Comparison of ENCODE assay signal across 1 cellular context in genomic region chr19:7373862-7374261, GRCh38.
TF ChIP-seq lines count a peak whose summit lies in the region.

No MANE protein-coding gene starts in this region.

TF ChIP-seq in K562, 482 proteins besides CTCF, POLR2A, EP300 and RAD21 (continued from another document):
- TF ChIP-seq SFPQ (IDR thresholded peaks at IDR 0.05; ENCODE audit: low read depth, low read length) (no peak), ZNF3 (CRISPR knock-in tag; IDR thresholded peaks at IDR 0.05) (no peak), DPF2 (IDR thresholded peaks at IDR 0.05) (peak; percentile 61), FIP1L1 (IDR thresholded peaks at IDR 0.05; ENCODE audit: low read depth, low read length, poor library complexity, severe bottlenecking) (no peak), GTF2E2 (tag; IDR thresholded peaks at IDR 0.05) (no peak), CBFA2T3 (IDR thresholded peaks at IDR 0.05) (0 out of 2 replicates have a peak, but pooled peaks have one; percentile 7), ZNF57 (CRISPR knock-in tag; IDR thresholded peaks at IDR 0.05) (no peak), TEAD1 (CRISPR knock-in tag; IDR thresholded peaks at IDR 0.05) (no peak), E2F5 (CRISPR knock-in tag; IDR thresholded peaks at IDR 0.05) (no peak), RB1 (IDR thresholded peaks at IDR 0.05; ENCODE audit: low read depth) (no peak), USF1 (CRISPR knock-in tag; IDR thresholded peaks at IDR 0.05) (peak; percentile 87), CHD4 (IDR thresholded peaks at IDR 0.05; ENCODE audit: insufficient read depth, insufficient replicate concordance, low read depth, low read length, poor library complexity, severe bottlenecking) (no peak), GABPA (tag; conservative IDR thresholded peaks at IDR 0.05; ENCODE audit: low read depth) (no peak), HDAC3 (IDR thresholded peaks at IDR 0.05; ENCODE audit: borderline replicate concordance, partially characterized antibody) (no peak), ESRRA (IDR thresholded peaks at IDR 0.05; ENCODE audit: borderline replicate concordance, low read depth) (no peak), PATZ1 (CRISPR knock-in tag; IDR thresholded peaks at IDR 0.05; ENCODE audit: borderline replicate concordance) (no peak), SP2 (IDR thresholded peaks at IDR 0.05; ENCODE audit: extremely low read depth, low read depth, low read length, poor library complexity, severe bottlenecking) (no peak), RBBP5 (IDR thresholded peaks at IDR 0.05; ENCODE audit: borderline replicate concordance, insufficient read depth, low read length, poor library complexity, severe bottlenecking) (no peak), SMARCE1 (IDR thresholded peaks at IDR 0.05) (peak; percentile 32; the same call in 1 of the 2 replicates), ZC3H11A (IDR thresholded peaks at IDR 0.05; ENCODE audit: low read depth, low read length) (no peak), ADNP (tag; IDR thresholded peaks at IDR 0.05) (peak; percentile 86), ZNF589 (CRISPR knock-in tag; IDR thresholded peaks at IDR 0.05; ENCODE audit: low read depth) (no peak), FOS (IDR thresholded peaks at IDR 0.05; ENCODE audit: extremely low read depth, insufficient read length) (no peak), ZNF280B (CRISPR knock-in tag; IDR thresholded peaks at IDR 0.05) (no peak), ELK3 (CRISPR knock-in tag; IDR thresholded peaks at IDR 0.05) (no peak), SMAD3 (CRISPR knock-in tag; conservative IDR thresholded peaks at IDR 0.05) (no peak), ZNF324 (CRISPR knock-in tag; IDR thresholded peaks at IDR 0.05) (no peak), PHTF2 (CRISPR knock-in tag; IDR thresholded peaks at IDR 0.05) (no peak), ZNF77 (CRISPR knock-in tag; IDR thresholded peaks at IDR 0.05) (no peak), MEIS2 (IDR thresholded peaks at IDR 0.05; ENCODE audit: partially characterized antibody) (peak; percentile 88), ZNF449 (CRISPR knock-in tag; IDR thresholded peaks at IDR 0.05) (no peak), JUNB (CRISPR knock-in tag; conservative IDR thresholded peaks at IDR 0.05) (peak; percentile 48; the same call in 1 of the 2 replicates), FOXO4 (CRISPR knock-in tag; IDR thresholded peaks at IDR 0.05) (no peak), PTRF (tag; IDR thresholded peaks at IDR 0.05) (no peak), KHSRP (IDR thresholded peaks at IDR 0.05) (no peak), CREM (IDR thresholded peaks at IDR 0.05; ENCODE audit: low read depth) (0 out of 2 replicates have a peak, but pooled peaks have one; percentile 15), TFE3 (CRISPR knock-in tag; IDR thresholded peaks at IDR 0.05) (no peak; the same call in 1 of the 2 replicates), CREB3L1 (IDR thresholded peaks at IDR 0.05; ENCODE audit: borderline replicate concordance, low read depth) (no peak), ARID1B (IDR thresholded peaks at IDR 0.05) (peak; percentile 37), FOXP1 (CRISPR knock-in tag; IDR thresholded peaks at IDR 0.05) (no peak), CHCHD3 (CRISPR knock-in tag; IDR thresholded peaks at IDR 0.05) (no peak), BACH1 (tag; IDR thresholded peaks at IDR 0.05) (no peak), MCM2 (IDR thresholded peaks at IDR 0.05; ENCODE audit: low read depth) (no peak), JUN (IDR thresholded peaks at IDR 0.05; ENCODE audit: borderline replicate concordance, low read depth, low read length) (peak; percentile 85; the same call in 1 of the 2 replicates), JUN (CRISPR knock-in tag; IDR thresholded peaks at IDR 0.05; ENCODE audit: borderline replicate concordance) (no peak), ATF7 (IDR thresholded peaks at IDR 0.05) (0 out of 2 replicates have a peak, but pooled peaks have one; percentile 39), FOXP4 (CRISPR knock-in tag; IDR thresholded peaks at IDR 0.05; ENCODE audit: borderline replicate concordance) (no peak)
